Comparison of ENCODE assay signal across 23 cellular contexts in genomic region chr12:14199455-14200199, GRCh38.
"Had no signal": no experiment of that assay in that cellular context is flagged by ENCODE, and none has a peak within 500 bp of the region (broad histone marks: within the 10 kb centered on the region; RNA-seq: fewer than 3 reads in every experiment).

No MANE protein-coding gene starts in this region.

- H3K36me3 ChIP-seq: gastrocnemius medialis, neutrophil, prostate gland, right atrium auricular region, spleen, tibial artery had no signal

- H3K9me3 ChIP-seq: gastrocnemius medialis, neutrophil, prostate gland, right atrium auricular region, testis had no signal

- ATAC-seq: esophagus mucosa; gastrocnemius medialis; left colon; left ventricle myocardium superior; natural killer cell treated with Interleukin-12 subunit alpha and Interleukin-12 subunit beta and Interleukin-15 and Interleukin-18, amount 100 ng/mL, for 72 hours; stimulated activated memory B cell treated with anti-CD40 and anti-IgM and Interleukin-4, amounts not matched to agents 10 μg/mL and 1 μg/mL and 100 μg/mL, for 72 hours; stimulated activated naive CD8-positive, alpha-beta T cell treated with anti-CD3 and anti-CD28 coated beads, Interleukin-15, Interleukin-2, amounts not matched to agents 100 U/mL and 50 U/mL, for 24 hours had no signal

- DNase-seq: effector CD8-positive, alpha-beta T cell; endodermal cell; foreskin fibroblast; gastrocnemius medialis; head of caudate nucleus; kidney glomerular epithelial cell; left colon; left ventricle myocardium superior; spleen; stimulated activated CD4-positive, alpha-beta T cell treated with anti-CD3 and anti-CD28 coated beads, Interleukin-4, amount 100 ng/mL, for 4 hours; stimulated activated naive CD8-positive, alpha-beta T cell treated with anti-CD3 and anti-CD28 coated beads, Interleukin-15, Interleukin-2, amounts not matched to agents 100 U/mL and 50 U/mL, for 24 hours; substantia nigra; testis; tibial artery had no signal

- H3K27ac ChIP-seq: epithelial cell of prostate, gastrocnemius medialis, neutrophil, prostate gland, right atrium auricular region, skin epidermis, spleen, testis, tibial artery had no signal

- H3K27me3 ChIP-seq: gastrocnemius medialis, neutrophil, right atrium auricular region, spleen, testis, tibial artery had no signal

- H3K4me3 ChIP-seq: gastrocnemius medialis, lung, prostate gland, right atrium auricular region, skin epidermis, spleen, testis, tibial artery had no signal

- H3K4me1 ChIP-seq: gastrocnemius medialis, prostate gland, right atrium auricular region, spleen, testis, tibial artery had no signal
